In the genomic region with DNA sequence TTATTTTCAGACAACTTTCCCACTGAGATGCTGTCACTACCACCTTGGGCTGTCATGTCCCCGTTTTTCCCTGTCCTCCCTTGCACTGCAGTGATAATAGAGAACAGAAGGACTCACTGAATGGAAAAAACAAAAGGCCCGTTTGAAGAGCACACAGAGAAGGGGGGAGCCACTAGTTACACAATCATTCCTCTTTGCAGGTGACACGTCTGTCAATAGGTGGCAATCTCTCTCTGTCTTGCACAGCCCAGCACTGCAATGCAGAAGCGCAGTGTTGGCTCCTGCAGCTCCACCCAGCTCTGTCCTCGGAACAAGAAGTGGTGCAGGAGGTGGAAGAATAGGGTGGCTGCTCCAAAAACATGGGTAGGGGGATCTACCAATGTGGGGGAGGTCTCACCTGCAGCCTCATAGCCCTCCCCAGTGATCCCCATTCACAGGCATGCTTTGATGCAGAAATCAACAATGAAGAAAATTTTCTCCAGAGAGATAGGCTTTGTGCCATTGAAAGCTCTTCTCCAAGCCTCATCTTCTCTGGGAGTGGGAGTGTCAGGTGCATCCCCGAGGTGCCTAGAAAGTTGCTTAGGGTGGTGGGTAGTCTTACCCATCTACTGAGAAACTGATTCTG, we compare ENCODE assay signal across 1 cellular context.
A peak's percentile ranks its signal among the peaks of the same experiment; 100 is the strongest.
TF ChIP-seq lines count a peak whose summit lies in the region.

No MANE protein-coding gene starts in this region.

TF ChIP-seq in SK-N-SH, 30 proteins besides CTCF, POLR2A, EP300 and RAD21 (continued from another document):
- no peak for TF ChIP-seq GABPA (IDR thresholded peaks at IDR 0.05; ENCODE audit: low read depth)
- 0 out of 2 replicates have a peak, but pooled peaks have one; percentile 26 for TF ChIP-seq MXI1 (IDR thresholded peaks at IDR 0.05; ENCODE audit: low read depth, low read length)
- TF ChIP-seq SMC3 (IDR thresholded peaks at IDR 0.05; ENCODE audit: low read depth, low read length) = peak; percentile 75
